Comparison of ENCODE assay signal across 27 cellular contexts in genomic region chr10:18178862-18179483, GRCh38. TPM values are rescaled to one million over a fixed set of nuclear protein-coding genes. Genes with fewer than 3 reads are reported as not detected.
A peak's percentile ranks its signal among the peaks of the same experiment; 100 is the strongest.
DNase-seq lines count a peak whose midpoint lies in the region; ATAC-seq, FAIRE-seq and TF ChIP-seq lines count a peak whose summit lies in the region.
"Had no signal": no experiment of that assay in that cellular context is flagged by ENCODE, and none has a peak within 500 bp of the region (broad histone marks: within the 10 kb centered on the region; RNA-seq: fewer than 3 reads in every experiment).

No MANE protein-coding gene starts in this region.

- peak overlapping the region; percentile 22; the same call in 1 of the 2 replicates for H3K4me2 ChIP-seq in DOHH2 (ENCODE audit: low read length)
- H3K4me2 ChIP-seq: A549, GM23338 had no signal

- intact Hi-C loops in left ventricle myocardium inferior (cut with micrococcal nuclease): no loop called here
- intact Hi-C loops in pancreas (cut with DNase I): no loop called here
- intact Hi-C loops in adrenal gland (cut with DNase I): no loop called here
- intact Hi-C loops in Calu3 (cut with micrococcal nuclease; ENCODE audit: unreplicated experiment): no loop called here

- no peak overlapping the region for H3K27ac Mint-ChIP-seq in Calu3 (ENCODE audit: unreplicated experiment)
- H3K27ac Mint-ChIP-seq: activated naive CD8-positive, alpha-beta T cell; GM23338 had no signal

- DNase-seq in left ventricle myocardium inferior (no peak), pancreas (no peak), ACHN (no peak), adrenal gland (no peak), Calu3 (no peak), T-helper 2 cell (no peak)
- DNase-seq: COR-L47; DMS79 treated with DMSO at 0.1 percent for 48 hours; left cardiac atrium; NCI-H1092 treated with DMSO at 0.1 percent for 48 hours; NCI-H2081 treated with DMSO at 0.1 percent for 48 hours; NCI-H446 treated with DMSO at 0.1 percent for 48 hours; stimulated activated CD4-positive, alpha-beta T cell treated with anti-CD3 and anti-CD28 coated beads, Interleukin-2, amount 100 ng/mL, for 48 hours; stimulated activated naive CD8-positive, alpha-beta T cell treated with anti-CD3 and anti-CD28 coated beads, Interleukin-15, Interleukin-2, amounts not matched to agents 100 U/mL and 50 U/mL, for 24 hours; upper lobe of right lung had no signal

- CTCF ChIA-PET in Calu3 (lab: Charles Lee): no interaction called here

- H3K4me1 Mint-ChIP-seq in Calu3 (ENCODE audit: low read depth, unreplicated experiment): no peaks in the 10 kb centered on the region

- H3K36me3 ChIP-seq in DOHH2 (ENCODE audit: control insufficient read depth, low read length) (no peaks in the 10 kb centered on the region), left ventricle myocardium inferior (no peaks in the 10 kb centered on the region), pancreas (no peaks in the 10 kb centered on the region), adrenal gland (replicated peaks in 1 of 2) (no peaks in the 10 kb centered on the region)
- H3K36me3 ChIP-seq: upper lobe of right lung had no signal

- no peaks in the 10 kb centered on the region for H3K79me2 ChIP-seq in DOHH2 (ENCODE audit: control insufficient read depth, low read length)

- peaks cover 30% of the 10 kb centered on the region for H3K27me3 Mint-ChIP-seq in Calu3 (ENCODE audit: unreplicated experiment)

- FAIRE-seq in pancreas (lab: Jason Lieb, UNC): no peak
- FAIRE-seq: A549, colon, GM12892, RCC 7860 had no signal

- H3K27me3 ChIP-seq in DOHH2 (ENCODE audit: control insufficient read depth, low read length): no peaks in the 10 kb centered on the region
- no peaks in the 10 kb centered on the region for H3K27me3 ChIP-seq in left ventricle myocardium inferior (ENCODE audit: low read depth)
- H3K27me3 ChIP-seq in pancreas: no peaks in the 10 kb centered on the region
- no peaks in the 10 kb centered on the region for H3K27me3 ChIP-seq in adrenal gland
- H3K27me3 ChIP-seq: body of pancreas, upper lobe of right lung had no signal

- no peak overlapping the region for H3K4me3 Mint-ChIP-seq in Calu3 (ENCODE audit: low read depth, unreplicated experiment)
- H3K4me3 Mint-ChIP-seq: activated naive CD8-positive, alpha-beta T cell; GM23338 had no signal

- 59 to 63% methylated on average over 3 of the region's 3 CpGs for WGBS in pancreas, 2 donors
- 57 to 64% (median 61%) methylated on average over 3 of the region's 3 CpGs for WGBS in adrenal gland, 4 donors

- peaks cover 5% of the 10 kb centered on the region for H3K9me3 Mint-ChIP-seq in Calu3 (ENCODE audit: low read depth, unreplicated experiment)
- H3K9me3 Mint-ChIP-seq: GM23338 had no signal

- H4K20me1 ChIP-seq in DOHH2 (ENCODE audit: control insufficient read depth, insufficient read depth, low read depth, low read length): no peaks in the 10 kb centered on the region

- no TSS peak for BruUV-seq in Calu3 (replicated peaks; lab: Mats Ljungman, UMichigan)

- TF ChIP-seq POLR2A in adrenal gland (IDR thresholded peaks at IDR 0.05): no peak

- H3K4me3 ChIP-seq in DOHH2 (ENCODE audit: low read length) (no peak overlapping the region), left ventricle myocardium inferior (peak overlapping the region; percentile 46), pancreas (no peak overlapping the region), adrenal gland (no peak overlapping the region)
- H3K4me3 ChIP-seq: A549, body of pancreas, GM23338, upper lobe of right lung had no signal

- no peaks in the 10 kb centered on the region for H3F3A ChIP-seq in DOHH2 (ENCODE audit: control insufficient read depth, insufficient read depth)

- H3K27ac ChIP-seq in DOHH2 (ENCODE audit: low read depth, low read length) (no peak overlapping the region), VCaP (peak overlapping the region; percentile 85), left ventricle myocardium inferior (replicated peaks) (peak overlapping the region; percentile 88), pancreas (no peak overlapping the region), adrenal gland (peak overlapping the region in 1 of 5 donors; percentile 48)
- H3K27ac ChIP-seq: A549, upper lobe of right lung had no signal

- TF ChIP-seq CTCF in DOHH2 (IDR thresholded peaks at IDR 0.05; ENCODE audit: low read depth, low read length, poor library complexity, severe bottlenecking): no peak
- no peak for TF ChIP-seq CTCF in VCaP (conservative IDR thresholded peaks at IDR 0.05)
- no peak for TF ChIP-seq CTCF in left ventricle myocardium inferior (IDR thresholded peaks at IDR 0.05; ENCODE audit: borderline replicate concordance)
- no peak for TF ChIP-seq CTCF in pancreas (IDR thresholded peaks at IDR 0.05)
- no peak for TF ChIP-seq CTCF in adrenal gland (IDR thresholded peaks at IDR 0.05)
- TF ChIP-seq CTCF in Calu3 (IDR thresholded peaks at IDR 0.05; ENCODE audit: unreplicated experiment): no peak

- in situ Hi-C loops in ACHN (cut with HindIII; ENCODE audit: low pct_ligation_motif_present, low pct_unique_long_range_greater_than_20kb, low sequenced_read_pairs): no loop called here

- no peaks in the 10 kb centered on the region for H3K36me3 Mint-ChIP-seq in Calu3 (ENCODE audit: insufficient read depth, unreplicated experiment)

- peak in 3 of 4 donors; percentile 8 to 37 (median 34) for ATAC-seq in pancreas
- ATAC-seq: A549; GM23338; stimulated activated naive CD8-positive, alpha-beta T cell treated with anti-CD3 and anti-CD28 coated beads, Interleukin-15, Interleukin-2, amounts not matched to agents 100 U/mL and 50 U/mL, for 24 hours; upper lobe of right lung had no signal

- no peaks in the 10 kb centered on the region for H3K9me2 ChIP-seq in DOHH2 (replicated peaks; ENCODE audit: control insufficient read depth, low read length)

- H3K4me1 ChIP-seq in DOHH2 (ENCODE audit: control insufficient read depth, low read length) (peaks cover 17% of the 10 kb centered on the region), left ventricle myocardium inferior (peaks cover 25% of the 10 kb centered on the region), pancreas (peaks cover 5 to 9% (median 8%) of the 10 kb centered on the region in 3 donors), adrenal gland (replicated peaks in 1 of 2) (peaks cover 0 to 24% of the 10 kb centered on the region in 2 donors)
- H3K4me1 ChIP-seq: A549, upper lobe of right lung had no signal

- H3K9me3 ChIP-seq in DOHH2 (ENCODE audit: control insufficient read depth, insufficient read depth, low read length): no peaks in the 10 kb centered on the region
- H3K9me3 ChIP-seq in left ventricle myocardium inferior (replicated peaks): no peaks in the 10 kb centered on the region
- H3K9me3 ChIP-seq in pancreas: no peaks in the 10 kb centered on the region
- H3K9me3 ChIP-seq in adrenal gland (replicated peaks in 1 of 3): no peaks in the 10 kb centered on the region
- H3K9me3 ChIP-seq: A549, body of pancreas, upper lobe of right lung had no signal

RNA-seq across cellular contexts. Expression of gene CACNB2, which starts 38.7 kb away (rescaled TPM):
- total RNA-seq in left ventricle myocardium inferior (38.1 TPM), pancreas (1 to 10 TPM; 4.9 to 9.6 (median 6.1) TPM), adrenal gland (10 to 100 TPM in 4 of 8 donors, 1 to 10 TPM in 4; 4.3 to 19.9 (median 10.4) TPM), Calu3 (2022) (not detected in 2 replicates)
- polyA plus RNA-seq in pancreas (10 to 100 TPM in 1 of 2 donors, 1 to 10 TPM in 1; 9.6 to 11.1 TPM), adrenal gland (10 to 100 TPM; 12.9 to 21.5 (median 20.3) TPM)
- total RNA-seq: LHCN-M2, mononuclear cell, pulmonary artery endothelial cell had no signal
- polyA plus RNA-seq: A549 had no signal

Comparison
In these comparisons a context has a peak if more than half of its experiments do, and no peak if none do; other contexts are left out.
1. H3K27ac ChIP-seq: peak in VCaP (single experiment) and left ventricle myocardium inferior (single experiment); none in DOHH2 (single experiment) and pancreas (0 of 4).